ENCODE assay signal across 8 cellular contexts in the genomic region with DNA sequence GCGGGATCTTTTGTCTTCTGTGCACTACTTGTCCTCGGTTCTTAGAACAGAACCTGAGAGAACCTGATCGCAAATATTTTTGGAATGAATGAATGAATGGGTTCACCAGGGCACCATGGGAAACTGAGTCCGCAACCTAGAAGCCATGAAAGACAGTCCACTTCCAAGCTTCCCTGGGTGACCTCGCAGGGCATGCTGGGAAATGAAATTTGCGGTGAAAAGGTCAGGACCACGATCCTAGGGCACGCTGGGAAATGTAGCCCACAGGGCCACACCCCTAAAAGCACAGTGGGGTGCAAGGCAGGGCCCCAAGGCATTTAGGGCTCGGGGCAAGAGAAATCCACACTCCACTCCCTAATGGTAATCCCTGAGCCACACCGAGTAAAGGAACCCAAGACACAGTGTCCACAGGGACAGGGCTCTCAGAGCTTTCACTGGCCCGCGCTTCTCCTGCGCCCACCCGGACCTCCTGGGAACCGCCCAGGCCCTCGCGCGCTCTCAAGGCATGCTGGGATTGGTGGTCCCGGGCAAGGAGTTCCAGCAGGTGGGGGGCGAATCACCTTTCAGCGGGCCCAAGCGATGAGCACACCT. TPM values are rescaled to one million over a fixed set of nuclear protein-coding genes. Genes with fewer than 3 reads are reported as not detected.
DNase-seq lines count a peak whose midpoint lies in the region; TF ChIP-seq lines count a peak whose summit lies in the region.

No MANE protein-coding gene starts in this region.

- DNase-seq in CD14-positive monocyte (ENCODE audit: low spot score) (no peak), MG63 (no peak), astrocyte of the hippocampus (ENCODE audit: low read depth, low spot score) (peak; percentile 44), sigmoid colon (no peak), NCI-H2029 (lab: John Stamatoyannopoulos, UW) (no peak), NCI-H1048 (lab: John Stamatoyannopoulos, UW) (no peak)
- no peak for DNase-seq in effector CD8-positive, alpha-beta T cell (lab: John Stamatoyannopoulos, UW)

- 23 to 43% methylated on average over 22 of the region's 22 CpGs for WGBS in sigmoid colon, 2 donors

- H3K4me3 ChIP-seq in MG63, result peak overlapping the region; percentile 64
- H3K4me3 ChIP-seq in iPS-11a (ENCODE audit: low read depth, low read length), result peak overlapping the region; percentile 72
- peak overlapping the region; percentile 38 to 96 (median 86) for H3K4me3 ChIP-seq in sigmoid colon

- peaks cover 1 to 11% of the 10 kb centered on the region in 2 donors for H3K36me3 Mint-ChIP-seq in CD14-positive monocyte

- TF ChIP-seq POLR2A in sigmoid colon (IDR thresholded peaks at IDR 0.05), result no peak

- H3K9me3 Mint-ChIP-seq in CD14-positive monocyte, result no peaks in the 10 kb centered on the region

- peaks cover 45% of the 10 kb centered on the region for H3K4me1 Mint-ChIP-seq in CD14-positive monocyte

- TF ChIP-seq EP300 in sigmoid colon (IDR thresholded peaks at IDR 0.05), result no peak

- H3K27ac Mint-ChIP-seq in CD14-positive monocyte, result peak overlapping the region in 6 of 7 donors; percentile 77 to 93 (median 87)

- peaks cover 12 to 22% (median 18%) of the 10 kb centered on the region in 3 donors for H3K27me3 Mint-ChIP-seq in CD14-positive monocyte (ENCODE audit: low read depth in 3 of 3)

- H3K27ac ChIP-seq in sigmoid colon, result peak overlapping the region; percentile 95 to 99 (median 98)

- TF ChIP-seq CTCF in CD14-positive monocyte (IDR thresholded peaks at IDR 0.05) (no peak), sigmoid colon (IDR thresholded peaks at IDR 0.05) (no peak)

- intact Hi-C loops in CD14-positive monocyte (cut with micrococcal nuclease) (loop anchor here in 1 of 2 donors (10.0 kb wide), 1 partner anchor 136 kb away; a partner anchor contains a TSS), sigmoid colon (cut with DNase I) (loop anchor here (5.0 to 10.0 kb wide), 4 partner anchors 536 to 1251 kb away; a partner anchor contains a TSS)

- H3K4me3 Mint-ChIP-seq in CD14-positive monocyte, result peak overlapping the region; percentile 89 to 94

- H3K27me3 ChIP-seq in MG63 (no peaks in the 10 kb centered on the region), sigmoid colon (peaks cover 0 to 3% (median 0%) of the 10 kb centered on the region in 3 donors)

- no peaks in the 10 kb centered on the region for H3K9me3 ChIP-seq in MG63
- no peaks in the 10 kb centered on the region for H3K9me3 ChIP-seq in sigmoid colon

- H3K4me1 ChIP-seq in sigmoid colon, result peaks cover 0 to 41% (median 33%) of the 10 kb centered on the region in 4 donors

- peaks cover 9% of the 10 kb centered on the region for H3K36me3 ChIP-seq in MG63
- no peaks in the 10 kb centered on the region for H3K36me3 ChIP-seq in sigmoid colon

RNA-seq across cellular contexts. Expression of a gene that starts 1.1 kb away (rescaled TPM):
- polyA plus RNA-seq in CD14-positive monocyte (1 to 10 TPM; 2.1 to 2.6 TPM), sigmoid colon (100 to 1,000 TPM in 1 of 3 donors, 10 to 100 TPM in 2; 53.6 to 139 (median 58.9) TPM)
- total RNA-seq in MG63 (2014; rRNA removed; shearing (Covaris generic); ENCODE audit: low replicate concordance), result 76.0 and 81.1 TPM in 2 replicates
- 100 to 1,000 TPM; 125 to 222 (median 168) TPM for total RNA-seq in sigmoid colon

RNA-seq across cellular contexts. Expression of a gene that starts 30.5 kb away (rescaled TPM):
- polyA plus RNA-seq in CD14-positive monocyte (10 to 100 TPM in 1 of 2 donors, 1 to 10 TPM in 1; 9.8 to 41.9 TPM), sigmoid colon (10 to 100 TPM in 1 of 3 donors, 1 to 10 TPM in 2; 1.4 to 17.4 (median 2.3) TPM)
- 1.7 TPM in 1 of 2 replicates, not detected in the other for total RNA-seq in MG63 (2014; rRNA removed; shearing (Covaris generic); ENCODE audit: low replicate concordance)
- 1 to 10 TPM in 1 of 4 donors, not detected in 3; 2.2 TPM for total RNA-seq in sigmoid colon

RNA-seq across cellular contexts. Expression of a gene that starts 39.0 kb away (rescaled TPM):
- 1 to 10 TPM in 1 of 2 donors, not detected in 1; 1.2 TPM for polyA plus RNA-seq in CD14-positive monocyte
- not detected in 2 replicates for total RNA-seq in MG63 (2014; rRNA removed; shearing (Covaris generic); ENCODE audit: low replicate concordance)
- total RNA-seq in sigmoid colon, result not detected
- 10 to 100 TPM in 1 of 3 donors, 1 to 10 TPM in 2; 3.6 to 45.5 (median 3.6) TPM for polyA plus RNA-seq in sigmoid colon

RNA-seq across cellular contexts. Expression of a gene that starts 42.8 kb away (rescaled TPM):
- polyA plus RNA-seq in CD14-positive monocyte (1 to 10 TPM; 1.5 to 1.8 TPM), sigmoid colon (10 to 100 TPM; 36.3 to 77.8 (median 37.8) TPM)
- 1.1 TPM in 1 of 2 replicates, not detected in the other for total RNA-seq in MG63 (2014; rRNA removed; shearing (Covaris generic); ENCODE audit: low replicate concordance)
- total RNA-seq in sigmoid colon, result under 1 TPM in 1 of 4 donors, not detected in 3; 0.28 TPM

RNA-seq across cellular contexts. Expression of a gene that starts 47.9 kb away (rescaled TPM):
- polyA plus RNA-seq in CD14-positive monocyte, result under 1 TPM in 1 of 2 donors, not detected in 1; 0.19 TPM
- 2.7 TPM in 1 of 2 replicates, not detected in the other for total RNA-seq in MG63 (2014; rRNA removed; shearing (Covaris generic); ENCODE audit: low replicate concordance)
- total RNA-seq in sigmoid colon, result not detected
- polyA plus RNA-seq in sigmoid colon, result 1 to 10 TPM in 1 of 3 donors, not detected in 2; 1.1 TPM
